ENCODE assay signal across 8 cellular contexts in genomic region chr16:19601083-19601976, GRCh38. TPM values are rescaled to one million over a fixed set of nuclear protein-coding genes. Genes with fewer than 3 reads are reported as not detected.
DNase-seq lines count a peak whose midpoint lies in the region; ATAC-seq lines count a peak whose summit lies in the region.

No MANE protein-coding gene starts in this region.

- ATAC-seq in GM19324 (IDR thresholded peaks at IDR 0.05; ENCODE audit: low FRiP score, unreplicated experiment) = no peak

- DNase-seq in NCI-H1092 treated with DMSO at 0.1 percent for 48 hours (lab: John Stamatoyannopoulos, UW) = peak; percentile 27
- no peak for DNase-seq in NCI-H1092 (lab: John Stamatoyannopoulos, UW)
- peak; percentile 57 for DNase-seq in HuH-7 (ENCODE audit: low spot score)
- peak; percentile 37 for DNase-seq in SK-N-DZ (ENCODE audit: low spot score)
- peak; percentile 78 for DNase-seq in dermis blood vessel endothelial cell
- peak; percentile 35 for DNase-seq in middle frontal gyrus (ENCODE audit: extremely low spot score, low spot score)
- no peak for DNase-seq in activated CD8-positive, alpha-beta memory T cell treated with anti-CD3 and anti-CD28 coated beads, Interleukin-2, amount 50 U/mL, for 4 hours

RNA-seq across cellular contexts. Expression of gene VPS35L, which starts 45.8 kb away (rescaled TPM):
- 25.2 and 32.4 TPM in 2 replicates for polyA plus RNA-seq in SK-N-DZ (2014; cell fraction: cytosol; rRNA removed)
- polyA plus RNA-seq in SK-N-DZ (2014; cell fraction: nucleus; rRNA removed) = 17.4 and 19.1 TPM in 2 replicates
- total RNA-seq in dermis blood vessel endothelial cell = 36.4 and 50.3 TPM in 2 replicates

Comparison
In these comparisons a context has a peak if more than half of its experiments do, and no peak if none do; other contexts are left out.
1. DNase-seq: peak in NCI-H1092 treated with DMSO at 0.1 percent for 48 hours (single experiment), HuH-7 (single experiment), SK-N-DZ (single experiment), dermis blood vessel endothelial cell (single experiment) and middle frontal gyrus (single experiment); none in NCI-H1092 (single experiment) and activated CD8-positive, alpha-beta memory T cell treated with anti-CD3 and anti-CD28 coated beads, Interleukin-2, amount 50 U/mL, for 4 hours (single experiment).